8 cellular contexts compared by ENCODE assay signal in the genomic region with DNA sequence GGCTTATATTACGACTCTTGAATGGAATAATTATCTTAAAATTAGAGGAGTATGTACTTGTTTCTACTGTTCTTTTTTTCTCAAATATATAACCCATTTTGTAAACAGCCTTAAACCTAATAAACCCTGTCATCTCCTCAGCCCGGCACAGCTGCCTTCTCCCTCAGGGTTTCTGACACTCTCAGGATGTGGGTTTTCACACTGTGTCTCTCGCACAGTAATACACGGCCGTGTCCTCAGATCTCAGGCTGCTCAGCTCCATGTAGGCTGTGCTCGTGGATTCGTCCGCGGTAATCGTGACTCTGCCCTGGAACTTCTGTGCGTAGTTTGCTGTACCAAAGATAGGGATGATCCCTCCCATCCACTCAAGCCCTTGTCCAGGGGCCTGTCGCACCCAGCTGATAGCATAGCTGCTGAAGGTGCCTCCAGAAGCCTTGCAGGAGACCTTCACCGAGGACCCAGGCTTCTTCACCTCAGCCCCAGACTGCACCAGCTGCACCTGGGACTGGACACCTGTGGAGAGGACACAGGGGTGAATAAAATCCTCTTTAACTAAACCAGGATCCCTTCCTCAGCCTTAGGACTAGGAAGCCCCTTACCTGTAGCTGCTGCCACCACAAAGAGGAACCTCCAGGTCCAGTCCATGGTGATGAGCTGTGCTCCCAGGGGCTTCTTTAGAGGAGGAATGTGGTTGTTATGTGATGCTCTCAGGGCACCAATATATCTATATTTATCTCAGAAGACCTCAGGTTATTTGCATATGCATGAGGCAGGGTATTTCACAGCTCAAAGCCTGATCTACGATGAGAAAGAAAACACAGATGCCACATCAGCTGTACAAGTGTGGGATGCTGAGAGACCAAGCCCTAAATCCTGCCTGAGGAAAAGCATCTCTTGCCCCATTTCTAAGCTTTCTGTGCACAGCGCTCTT.
DNase-seq lines count a peak whose midpoint lies in the region; ATAC-seq and TF ChIP-seq lines count a peak whose summit lies in the region.
"Not testable (repeated sequence)": the region's sequence is repeated elsewhere in the genome, so short reads cannot be mapped to it uniquely, and the experiment has no call there.

No MANE protein-coding gene starts in this region.

- H3K4me3 Mint-ChIP-seq in CD8-positive, alpha-beta T cell, result peak overlapping the region; percentile 15
- not testable (repeated sequence) for H3K4me3 Mint-ChIP-seq in activated CD4-positive, alpha-beta T cell treated with anti-CD3 and anti-CD28 coated beads, Interleukin-2, amount 10 ng/mL, durations not matched to agents 7 days and 5 days; activated T-cell treated with anti-CD3 and anti-CD28 coated beads, Interleukin-2, amount 50 U/mL, for 72 hours; stimulated activated naive CD8-positive, alpha-beta T cell treated with anti-CD3 and anti-CD28 coated beads, Interleukin-15, amount 100 ng/mL, for 72 hours
- H3K4me3 Mint-ChIP-seq in immature natural killer cell, result peak overlapping the region in 2 of 5 donors; percentile 33

- H3K27ac ChIP-seq in CD8-positive, alpha-beta T cell (ENCODE audit: low read depth, low read length), result not testable (repeated sequence)

- H3K4me3 ChIP-seq in CD8-positive, alpha-beta T cell (ENCODE audit: low read depth, low read length), result not testable (repeated sequence)

- peaks cover 18% of the 10 kb centered on the region for H3K4me1 ChIP-seq in CD8-positive, alpha-beta T cell (ENCODE audit: insufficient read depth, low read length)

- ATAC-seq in CD8-positive, alpha-beta T cell, result peak; percentile 62
- ATAC-seq in GM21381 (IDR thresholded peaks at IDR 0.05; ENCODE audit: unreplicated experiment), result peak; percentile 48
- ATAC-seq in HG03175 (IDR thresholded peaks at IDR 0.05; ENCODE audit: unreplicated experiment), result peak; percentile 67
- ATAC-seq in activated T-cell treated with anti-CD3 and anti-CD28 coated beads, Interleukin-2, amount 50 U/mL, for 72 hours (replicated peaks in 1 of 2), result peak; percentile 27 to 37
- ATAC-seq in stimulated activated naive CD8-positive, alpha-beta T cell treated with anti-CD3 and anti-CD28 coated beads, Interleukin-15, amount 100 ng/mL, for 72 hours, result peak; percentile 53

- CTCF ChIA-PET in CD8-positive, alpha-beta T cell (lab: Charles Lee); activated CD4-positive, alpha-beta T cell treated with anti-CD3 and anti-CD28 coated beads, Interleukin-2, amount 10 ng/mL, durations not matched to agents 7 days and 5 days (lab: Charles Lee): not testable (repeated sequence)

- intact Hi-C loops in CD8-positive, alpha-beta T cell (cut with DNase I, micrococcal nuclease), result not testable (repeated sequence)

- not testable (repeated sequence) for H3K9me3 Mint-ChIP-seq in CD8-positive, alpha-beta T cell; activated CD4-positive, alpha-beta T cell treated with anti-CD3 and anti-CD28 coated beads, Interleukin-2, amount 10 ng/mL, durations not matched to agents 7 days and 5 days; activated T-cell treated with anti-CD3 and anti-CD28 coated beads, Interleukin-2, amount 50 U/mL, for 72 hours; immature natural killer cell; stimulated activated naive CD8-positive, alpha-beta T cell treated with anti-CD3 and anti-CD28 coated beads, Interleukin-15, amount 100 ng/mL, for 72 hours

- peaks cover 33% of the 10 kb centered on the region for H3K4me1 Mint-ChIP-seq in CD8-positive, alpha-beta T cell (ENCODE audit: low read depth)
- H3K4me1 Mint-ChIP-seq in activated CD4-positive, alpha-beta T cell treated with anti-CD3 and anti-CD28 coated beads, Interleukin-2, amount 10 ng/mL, durations not matched to agents 7 days and 5 days, result peaks cover 22% of the 10 kb centered on the region
- H3K4me1 Mint-ChIP-seq in activated T-cell treated with anti-CD3 and anti-CD28 coated beads, Interleukin-2, amount 50 U/mL, for 72 hours (ENCODE audit: low read depth), result peaks cover 36% of the 10 kb centered on the region
- H3K4me1 Mint-ChIP-seq in immature natural killer cell, result peaks cover 27 to 28% of the 10 kb centered on the region in 2 donors
- H3K4me1 Mint-ChIP-seq in stimulated activated naive CD8-positive, alpha-beta T cell treated with anti-CD3 and anti-CD28 coated beads, Interleukin-15, amount 100 ng/mL, for 72 hours, result peaks cover 39% of the 10 kb centered on the region

- TF ChIP-seq CTCF in CD8-positive, alpha-beta T cell (IDR thresholded peaks at IDR 0.05), result not testable (repeated sequence)

- H3K27ac Mint-ChIP-seq in CD8-positive, alpha-beta T cell; activated CD4-positive, alpha-beta T cell treated with anti-CD3 and anti-CD28 coated beads, Interleukin-2, amount 10 ng/mL, durations not matched to agents 7 days and 5 days; activated T-cell treated with anti-CD3 and anti-CD28 coated beads, Interleukin-2, amount 50 U/mL, for 72 hours; stimulated activated naive CD8-positive, alpha-beta T cell treated with anti-CD3 and anti-CD28 coated beads, Interleukin-15, amount 100 ng/mL, for 72 hours: not testable (repeated sequence)
- peak overlapping the region in 3 of 6 donors; percentile 20 to 91 (median 58) for H3K27ac Mint-ChIP-seq in immature natural killer cell

- H3K9me3 ChIP-seq in CD8-positive, alpha-beta T cell (ENCODE audit: low read length), result not testable (repeated sequence)

- not testable (repeated sequence) for H3K36me3 Mint-ChIP-seq in CD8-positive, alpha-beta T cell; activated CD4-positive, alpha-beta T cell treated with anti-CD3 and anti-CD28 coated beads, Interleukin-2, amount 10 ng/mL, durations not matched to agents 7 days and 5 days (ENCODE audit: low read depth); activated T-cell treated with anti-CD3 and anti-CD28 coated beads, Interleukin-2, amount 50 U/mL, for 72 hours (ENCODE audit: insufficient read depth in 2 of 2); immature natural killer cell

- POLR2A ChIA-PET in CD8-positive, alpha-beta T cell (lab: Charles Lee); activated CD4-positive, alpha-beta T cell treated with anti-CD3 and anti-CD28 coated beads, Interleukin-2, amount 10 ng/mL, durations not matched to agents 7 days and 5 days (lab: Charles Lee): not testable (repeated sequence)

- H3K27me3 ChIP-seq in CD8-positive, alpha-beta T cell (ENCODE audit: insufficient read depth, low read length), result not testable (repeated sequence)

- DNase-seq in CD8-positive, alpha-beta T cell, result peak in 3 of 7 experiments; percentile 48 to 67 (median 48)
- peak; percentile 44 for DNase-seq in NAMALWA (ENCODE audit: low spot score)
- DNase-seq in activated CD4-positive, alpha-beta T cell treated with anti-CD3 and anti-CD28 coated beads, Interleukin-2, amount 10 ng/mL, durations not matched to agents 7 days and 5 days, result peak; percentile 26
- DNase-seq in activated T-cell treated with anti-CD3 and anti-CD28 coated beads, Interleukin-2, amount 50 U/mL, for 72 hours; stimulated activated naive CD8-positive, alpha-beta T cell treated with anti-CD3 and anti-CD28 coated beads, Interleukin-15, amount 100 ng/mL, for 72 hours: not testable (repeated sequence)
- peak; percentile 23 to 72 (median 42) for DNase-seq in immature natural killer cell

- not testable (repeated sequence) for H3K27me3 Mint-ChIP-seq in CD8-positive, alpha-beta T cell (ENCODE audit: low read depth); activated CD4-positive, alpha-beta T cell treated with anti-CD3 and anti-CD28 coated beads, Interleukin-2, amount 10 ng/mL, durations not matched to agents 7 days and 5 days; activated T-cell treated with anti-CD3 and anti-CD28 coated beads, Interleukin-2, amount 50 U/mL, for 72 hours (ENCODE audit: low read depth); immature natural killer cell (ENCODE audit: low read depth in 3 of 3)
- H3K27me3 Mint-ChIP-seq in stimulated activated naive CD8-positive, alpha-beta T cell treated with anti-CD3 and anti-CD28 coated beads, Interleukin-15, amount 100 ng/mL, for 72 hours, result peaks cover 13% of the 10 kb centered on the region

- not testable (repeated sequence) for H3K36me3 ChIP-seq in CD8-positive, alpha-beta T cell (ENCODE audit: insufficient read depth, low read length)
